Comparison of ENCODE assay signal across 8 cellular contexts in the genomic region with DNA sequence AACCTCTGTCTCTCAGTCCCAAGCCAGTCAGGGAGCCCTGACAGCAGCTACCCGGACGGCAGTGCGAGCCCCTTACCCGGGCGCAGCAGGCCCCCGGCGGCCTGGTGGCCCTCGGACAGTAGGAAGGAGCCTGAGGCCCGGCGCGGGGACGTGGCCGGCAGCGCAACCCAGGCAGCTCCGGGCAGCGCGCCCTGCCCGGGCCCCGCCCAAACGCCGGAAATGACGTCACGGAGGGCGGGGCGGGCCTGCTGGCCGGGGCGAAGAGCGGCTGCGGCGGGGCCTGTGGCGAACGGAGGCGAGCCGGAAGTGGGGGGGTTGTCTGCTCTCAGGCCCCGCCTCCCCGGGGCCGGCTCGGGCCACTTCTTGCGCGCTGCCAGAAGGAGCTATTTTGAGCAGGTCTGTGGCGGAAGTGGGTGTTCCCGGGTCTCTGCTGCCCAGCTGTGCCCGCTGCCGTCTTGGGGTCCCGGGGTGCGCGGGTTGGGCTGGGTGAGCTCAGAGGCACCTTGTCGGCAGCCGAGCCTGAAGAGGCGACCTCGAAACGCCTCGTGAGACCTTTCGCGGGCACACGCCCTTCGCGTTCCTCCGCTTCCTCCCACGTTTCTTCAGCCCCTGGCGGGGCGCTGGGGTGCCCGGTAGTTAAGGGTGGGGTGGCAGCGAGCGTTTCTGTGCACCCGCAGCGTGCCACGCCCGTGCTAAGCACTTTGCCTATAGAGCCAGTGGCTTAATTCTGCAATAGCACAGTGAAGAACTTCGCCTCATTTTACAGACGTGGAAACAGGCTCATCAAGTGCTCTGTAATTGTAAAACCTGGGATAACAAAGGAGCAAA.
A peak's percentile ranks its signal among the peaks of the same experiment; 100 is the strongest.
DNase-seq lines count a peak whose midpoint lies in the region; ATAC-seq and TF ChIP-seq lines count a peak whose summit lies in the region.

A gene (minus strand): TSS at position 193 of the 828 bp plus-strand sequence. CDS start 8,206 bp downstream, outside the sequence.

- DNase-seq in AG09309 (ENCODE audit: low read depth), result peak; percentile 72
- DNase-seq in NCI-H446 (lab: John Stamatoyannopoulos, UW), result peak; percentile 87 to 97
- DNase-seq in activated CD4-positive, CD25-positive, alpha-beta regulatory T cell treated with anti-CD3 and anti-CD28 coated beads, Interleukin-2, amount 50 U/mL, for 16 hours (ENCODE audit: low read depth, low spot score), result peak; percentile 86
- peak; percentile 92 for DNase-seq in central memory CD4-positive, alpha-beta T cell
- DNase-seq in islet precursor cell, result peak; percentile 97
- DNase-seq in stimulated activated CD4-positive, alpha-beta T cell treated with anti-CD3 and anti-CD28 coated beads, Interleukin-12 subunit alpha, Interleukin-12 subunit beta, amount 100 ng/mL, for 4 hours, result peak; percentile 95

- H3K4me3 ChIP-seq in AG09309 (ENCODE audit: control insufficient read depth, low read depth, low read length), result peak within 1 kb of the TSS; percentile 97

- TF ChIP-seq CTCF in AG09309 (IDR thresholded peaks at IDR 0.05; ENCODE audit: control insufficient read depth, insufficient read depth, low read depth, low read length, missing control alignments), result no peak

- peak; percentile 80 for ATAC-seq in GM19035 (IDR thresholded peaks at IDR 0.05; ENCODE audit: unreplicated experiment)
- peak; percentile 77 for ATAC-seq in HG03342 (IDR thresholded peaks at IDR 0.05; ENCODE audit: unreplicated experiment)

Comparison
In these comparisons a context has a peak if more than half of its experiments do, and no peak if none do; other contexts are left out.
1. Peak in every context shown above with its lines: DNase-seq, ATAC-seq and H3K4me3 ChIP-seq.